15 cellular contexts compared by ENCODE assay signal in genomic region chr3:70072180-70072579, GRCh38.
DNase-seq lines count a peak whose midpoint lies in the region; ATAC-seq and TF ChIP-seq lines count a peak whose summit lies in the region.
"Had no signal": no experiment of that assay in that cellular context is flagged by ENCODE, and none has a peak within 500 bp of the region (broad histone marks: within the 10 kb centered on the region; RNA-seq: fewer than 3 reads in every experiment).

No MANE protein-coding gene starts in this region.

- in situ Hi-C loops in mammary epithelial cell (cut with MboI; ENCODE audit: low sequenced_read_pairs in 2 of 2), result no loop called here

- H3K9me3 ChIP-seq in mammary epithelial cell (replicated peaks; ENCODE audit: insufficient read depth, low read length), result no peaks in the 10 kb centered on the region
- H3K9me3 ChIP-seq in MG63, result no peaks in the 10 kb centered on the region
- H3K9me3 ChIP-seq: body of pancreas, Peyer's patch, spleen had no signal

- intact Hi-C loops in mammary epithelial cell (cut with micrococcal nuclease) (no loop called here), lower leg skin (cut with DNase I; ENCODE audit: low total_unique reads) (no loop called here)
- intact Hi-C loops in activated CD8-positive, alpha-beta T cell treated with anti-CD3 and anti-CD28 coated beads for 36 hours (cut with micrococcal nuclease), result no loop called here

- 17% methylated on average over 9 of the region's 9 CpGs for WGBS in mammary epithelial cell (ENCODE audit: low coverage, missing lambda C conversion rate)
- 40 to 42% methylated on average over 9 of the region's 9 CpGs for WGBS in lower leg skin, 2 donors

- H3K4me1 ChIP-seq in GM23338 (ENCODE audit: insufficient read depth), result peaks cover 37% of the 10 kb centered on the region
- H3K4me1 ChIP-seq in mammary epithelial cell (ENCODE audit: insufficient read depth, low read length), result no peaks in the 10 kb centered on the region
- H3K4me1 ChIP-seq: Peyer's patch, spleen had no signal

- H3K4me3 ChIP-seq in GM23338 (peak overlapping the region; percentile 36), mammary epithelial cell (replicated peaks in 1 of 3; ENCODE audit: insufficient read depth in 1 of 3, low read depth in 2 of 3, low read length in 3 of 3) (no peak overlapping the region), MG63 (no peak overlapping the region), lower leg skin (ENCODE audit: low read depth, poor library complexity, severe bottlenecking) (no peak overlapping the region)
- H3K4me3 ChIP-seq: body of pancreas, Peyer's patch, spleen had no signal

- POLR2A ChIA-PET in activated CD8-positive, alpha-beta T cell treated with anti-CD3 and anti-CD28 coated beads for 36 hours (lab: Charles Lee), result interaction anchor here (1.1 kb wide), 1 partner anchor 11 kb away, joined by 3 read pairs; no protein-coding TSS in a partner anchor

- no peaks in the 10 kb centered on the region for H3K9me2 ChIP-seq in GM23338 (ENCODE audit: insufficient read depth)

- no peak for ATAC-seq in GM23338
- no peak for ATAC-seq in activated CD8-positive, alpha-beta T cell treated with anti-CD3 and anti-CD28 coated beads for 36 hours
- ATAC-seq: body of pancreas had no signal

- H3K79me2 ChIP-seq in GM23338 (replicated peaks; ENCODE audit: insufficient read depth) (no peaks in the 10 kb centered on the region), mammary epithelial cell (ENCODE audit: insufficient read depth, low read length) (no peaks in the 10 kb centered on the region)

- H3K27ac ChIP-seq in GM23338 (ENCODE audit: low read depth), result peak overlapping the region; percentile 15
- H3K27ac ChIP-seq in mammary epithelial cell (ENCODE audit: insufficient read depth, low read depth, low read length), result no peak overlapping the region
- H3K27ac ChIP-seq: body of pancreas, spleen had no signal

- H3K4me1 Mint-ChIP-seq in GM23338 (peaks cover 48% of the 10 kb centered on the region), progenitor cell of endocrine pancreas (ENCODE audit: low read depth) (peaks cover 23% of the 10 kb centered on the region)
- H3K4me1 Mint-ChIP-seq in activated CD8-positive, alpha-beta T cell treated with anti-CD3 and anti-CD28 coated beads for 36 hours (ENCODE audit: low read depth), result no peaks in the 10 kb centered on the region

- BruUV-seq in mammary epithelial cell (replicated peaks; lab: Mats Ljungman, UMichigan), result no TSS peak

- CTCF ChIA-PET in mammary epithelial cell (lab: Charles Lee; ENCODE audit: low non-redundant PET), result no interaction called here
- CTCF ChIA-PET in activated CD8-positive, alpha-beta T cell treated with anti-CD3 and anti-CD28 coated beads for 36 hours (lab: Charles Lee), result interaction anchor here (0.9 kb wide), 1 partner anchor 8 kb away, joined by 3 read pairs; no protein-coding TSS in a partner anchor

- TF ChIP-seq POLR2A in lower leg skin (IDR thresholded peaks at IDR 0.05), result no peak

- H3K36me3 Mint-ChIP-seq in GM23338 (ENCODE audit: low read depth) (no peaks in the 10 kb centered on the region; the same call in 2 of the 3 replicates), progenitor cell of endocrine pancreas (ENCODE audit: insufficient read depth) (no peaks in the 10 kb centered on the region)
- H3K36me3 Mint-ChIP-seq in activated CD8-positive, alpha-beta T cell treated with anti-CD3 and anti-CD28 coated beads for 36 hours (ENCODE audit: low read depth), result no peaks in the 10 kb centered on the region

- H4K20me1 ChIP-seq in GM23338 (replicated peaks; ENCODE audit: insufficient read depth) (no peaks in the 10 kb centered on the region), mammary epithelial cell (ENCODE audit: insufficient read depth, low read length) (no peaks in the 10 kb centered on the region)

- H3K27me3 Mint-ChIP-seq in GM23338 (ENCODE audit: insufficient read depth, low read depth, poor library complexity), result peaks cover 2% of the 10 kb centered on the region
- peaks cover 78% of the 10 kb centered on the region for H3K27me3 Mint-ChIP-seq in progenitor cell of endocrine pancreas
- H3K27me3 Mint-ChIP-seq in activated CD8-positive, alpha-beta T cell treated with anti-CD3 and anti-CD28 coated beads for 36 hours, result peaks cover 20% of the 10 kb centered on the region

- H3K9me3 Mint-ChIP-seq in GM23338, result no peaks in the 10 kb centered on the region
- H3K9me3 Mint-ChIP-seq in progenitor cell of endocrine pancreas (ENCODE audit: low read depth), result no peaks in the 10 kb centered on the region
- H3K9me3 Mint-ChIP-seq in activated CD8-positive, alpha-beta T cell treated with anti-CD3 and anti-CD28 coated beads for 36 hours, result no peaks in the 10 kb centered on the region
- H3K9me3 Mint-ChIP-seq: T-helper 2 cell treated with Interferon-gamma antibody and Interleukin-4, amounts not matched to agents 5 μg/mL and 100 μg/mL, for 36 hours had no signal

- H3K4me2 ChIP-seq in GM23338 (peak overlapping the region; percentile 50), mammary epithelial cell (ENCODE audit: insufficient read depth, low read depth, low read length) (peak overlapping the region; percentile 15)

- peak overlapping the region; percentile 93 for H3K27ac Mint-ChIP-seq in GM23338
- H3K27ac Mint-ChIP-seq in progenitor cell of endocrine pancreas, result peak overlapping the region; percentile 62
- no peak overlapping the region for H3K27ac Mint-ChIP-seq in activated CD8-positive, alpha-beta T cell treated with anti-CD3 and anti-CD28 coated beads for 36 hours
- H3K27ac Mint-ChIP-seq: T-helper 2 cell treated with Interferon-gamma antibody and Interleukin-4, amounts not matched to agents 5 μg/mL and 100 μg/mL, for 36 hours had no signal

- no peak overlapping the region for H3K9ac ChIP-seq in mammary epithelial cell (ENCODE audit: insufficient read depth, low read length)

- H3K4me3 Mint-ChIP-seq in GM23338 (peak overlapping the region; percentile 61), progenitor cell of endocrine pancreas (ENCODE audit: low read depth) (peak overlapping the region; percentile 53)
- no peak overlapping the region for H3K4me3 Mint-ChIP-seq in activated CD8-positive, alpha-beta T cell treated with anti-CD3 and anti-CD28 coated beads for 36 hours
- H3K4me3 Mint-ChIP-seq: T-helper 2 cell treated with Interferon-gamma antibody and Interleukin-4, amounts not matched to agents 5 μg/mL and 100 μg/mL, for 36 hours had no signal

- no peaks in the 10 kb centered on the region for H3K27me3 ChIP-seq in GM23338 (ENCODE audit: insufficient read depth)
- H3K27me3 ChIP-seq in mammary epithelial cell (ENCODE audit: insufficient read depth, low read length), result peaks cover 2% of the 10 kb centered on the region
- H3K27me3 ChIP-seq in MG63, result no peaks in the 10 kb centered on the region
- H3K27me3 ChIP-seq: Peyer's patch had no signal

- DNase-seq in GM23338 (ENCODE audit: low spot score) (no peak), mammary epithelial cell (no peak), left kidney (ENCODE audit: low read depth, low spot score) (peak; percentile 42), progenitor cell of endocrine pancreas (ENCODE audit: low spot score, unreplicated experiment) (no peak), SHP77 (lab: John Stamatoyannopoulos, UW) (no peak), MG63 (no peak), lower leg skin (ENCODE audit: low spot score in 2 of 2) (no peak)
- no peak for DNase-seq in activated CD8-positive, alpha-beta T cell treated with anti-CD3 and anti-CD28 coated beads for 36 hours
- DNase-seq: body of pancreas, Calu3, NCI-H1436, NCI-H524 treated with DMSO at 0.1 percent for 48 hours, Peyer's patch, spleen had no signal

- H2AFZ ChIP-seq in GM23338 (no peak overlapping the region), mammary epithelial cell (ENCODE audit: low read depth, low read length) (no peak overlapping the region)

- TF ChIP-seq CTCF in GM23338 (conservative IDR thresholded peaks at IDR 0.05; ENCODE audit: low read depth in 2 of 2) (no peak), mammary epithelial cell (conservative IDR thresholded peaks at IDR 0.05 in 1 of 2, IDR thresholded peaks at IDR 0.05 in 1 of 2; ENCODE audit: extremely low read depth in 1 of 2, insufficient read depth in 1 of 2, low read depth in 1 of 2, low read length in 2 of 2) (no peak), progenitor cell of endocrine pancreas (IDR thresholded peaks at IDR 0.05; ENCODE audit: unreplicated experiment) (no peak), lower leg skin (IDR thresholded peaks at IDR 0.05) (no peak)
- no peak for TF ChIP-seq CTCF in activated CD8-positive, alpha-beta T cell treated with anti-CD3 and anti-CD28 coated beads for 36 hours (IDR thresholded peaks at IDR 0.05)

- dilution Hi-C loops in mammary epithelial cell (cut with HindIII; ENCODE audit: low sequenced_read_pairs), result no loop called here

- H3K36me3 ChIP-seq in GM23338 (ENCODE audit: insufficient read depth), result no peaks in the 10 kb centered on the region
- no peaks in the 10 kb centered on the region for H3K36me3 ChIP-seq in mammary epithelial cell (ENCODE audit: insufficient read depth, low read length)
- H3K36me3 ChIP-seq in MG63, result no peaks in the 10 kb centered on the region
- H3K36me3 ChIP-seq: Peyer's patch, spleen had no signal

- no peaks in the 10 kb centered on the region for H3F3A ChIP-seq in GM23338 (replicated peaks; ENCODE audit: low read depth)

TF ChIP-seq in GM23338, 12 proteins besides CTCF, POLR2A, EP300 and RAD21 (continues in another document):
- no peak for TF ChIP-seq ZNF331 (CRISPR knock-in tag; IDR thresholded peaks at IDR 0.05; ENCODE audit: low read depth)
- TF ChIP-seq REST (IDR thresholded peaks at IDR 0.05; ENCODE audit: unreplicated experiment), result no peak
